In the genomic region with DNA sequence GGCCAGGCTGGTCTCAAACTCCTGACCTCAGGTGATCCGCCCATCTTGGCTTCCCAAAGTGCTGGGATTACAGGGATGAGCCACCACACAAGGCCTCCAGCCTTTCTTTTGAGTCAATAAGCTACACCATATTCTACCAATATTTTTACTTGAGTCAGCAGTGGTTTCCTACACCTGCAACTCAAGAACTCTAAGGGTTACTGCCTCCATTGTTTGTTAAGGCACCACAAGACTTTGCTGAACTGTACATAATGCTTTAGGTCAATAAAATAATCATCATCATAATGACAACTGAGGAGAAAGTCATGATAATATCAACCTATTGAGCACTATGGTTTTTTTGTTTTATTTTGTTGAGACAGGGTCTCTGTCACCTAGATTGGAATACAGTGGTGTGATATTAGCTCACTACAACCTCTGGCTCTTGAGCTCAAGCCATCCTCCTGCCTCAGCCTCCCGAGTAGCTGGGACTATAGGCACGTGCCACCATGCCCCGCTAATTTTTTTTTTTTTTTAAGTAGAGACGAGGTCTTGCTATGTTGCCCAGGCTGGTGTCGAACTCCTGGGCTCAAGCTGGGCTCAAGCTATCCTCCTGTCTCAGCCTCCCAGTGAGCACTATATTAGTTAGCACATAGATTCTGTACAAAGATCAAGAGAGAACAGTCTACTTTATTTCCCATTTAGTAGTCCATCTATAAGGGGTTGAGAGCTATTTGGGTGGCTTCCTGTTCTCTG, we compare ENCODE assay signal across 1 cellular context.
TF ChIP-seq lines count a peak whose summit lies in the region.

No MANE protein-coding gene starts in this region.

TF ChIP-seq in K562, 482 proteins besides CTCF, POLR2A, EP300 and RAD21 (continued from another document):
- TF ChIP-seq, protein P1, sequence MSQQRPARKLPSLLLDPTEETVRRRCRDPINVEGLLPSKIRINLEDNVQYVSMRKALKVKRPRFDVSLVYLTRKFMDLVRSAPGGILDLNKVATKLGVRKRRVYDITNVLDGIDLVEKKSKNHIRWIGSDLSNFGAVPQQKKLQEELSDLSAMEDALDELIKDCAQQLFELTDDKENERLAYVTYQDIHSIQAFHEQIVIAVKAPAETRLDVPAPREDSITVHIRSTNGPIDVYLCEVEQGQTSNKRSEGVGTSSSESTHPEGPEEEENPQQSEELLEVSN (IDR thresholded peaks at IDR 0.05; ENCODE audit: borderline replicate concordance in 1 of 2, extremely low read depth in 1 of 2, insufficient read depth in 1 of 2, insufficient read length in 1 of 2, low read depth in 1 of 2, low read length in 1 of 2, poor library complexity in 1 of 2, severe bottlenecking in 1 of 2), result peak in 1 of 2 experiments; percentile 14
- TF ChIP-seq HDAC8 (tag; IDR thresholded peaks at IDR 0.05) (no peak), ARNT (IDR thresholded peaks at IDR 0.05) (0 out of 4 replicates have a peak, but pooled peaks of 1 of the 2 experiments have one; percentile 50), SMARCA5 (IDR thresholded peaks at IDR 0.05) (no peak; the same call in 1 of the 2 replicates), RFX1 (IDR thresholded peaks at IDR 0.05) (no peak; the same call in 1 of the 2 replicates), BCOR (IDR thresholded peaks at IDR 0.05) (peak; percentile 58), DMBX1 (CRISPR knock-in tag; IDR thresholded peaks at IDR 0.05; ENCODE audit: borderline replicate concordance) (0 out of 2 replicates have a peak, but pooled peaks have one; percentile 10), ETV6 (IDR thresholded peaks at IDR 0.05; ENCODE audit: borderline replicate concordance in 1 of 2, low read depth in 2 of 2, low read length in 1 of 2) (no peak), ETV6 (CRISPR knock-in tag; IDR thresholded peaks at IDR 0.05; ENCODE audit: borderline replicate concordance) (no peak), PHF21A (IDR thresholded peaks at IDR 0.05; ENCODE audit: borderline replicate concordance, low read depth) (no peak), CBFA2T3 (IDR thresholded peaks at IDR 0.05) (no peak), ZNF133 (CRISPR knock-in tag; IDR thresholded peaks at IDR 0.05) (no peak), ZNF121 (CRISPR knock-in tag; conservative IDR thresholded peaks at IDR 0.05) (peak; percentile 77), ZNF197 (CRISPR knock-in tag; IDR thresholded peaks at IDR 0.05; ENCODE audit: low read depth) (no peak), CXXC5 (CRISPR knock-in tag; IDR thresholded peaks at IDR 0.05) (no peak), GABPB1 (CRISPR knock-in tag; IDR thresholded peaks at IDR 0.05) (peak; percentile 27; the same call in 1 of the 2 replicates), KDM4B (IDR thresholded peaks at IDR 0.05; ENCODE audit: borderline replicate concordance in 2 of 2, low read depth in 1 of 2) (no peak)
- TF ChIP-seq, protein P2, sequence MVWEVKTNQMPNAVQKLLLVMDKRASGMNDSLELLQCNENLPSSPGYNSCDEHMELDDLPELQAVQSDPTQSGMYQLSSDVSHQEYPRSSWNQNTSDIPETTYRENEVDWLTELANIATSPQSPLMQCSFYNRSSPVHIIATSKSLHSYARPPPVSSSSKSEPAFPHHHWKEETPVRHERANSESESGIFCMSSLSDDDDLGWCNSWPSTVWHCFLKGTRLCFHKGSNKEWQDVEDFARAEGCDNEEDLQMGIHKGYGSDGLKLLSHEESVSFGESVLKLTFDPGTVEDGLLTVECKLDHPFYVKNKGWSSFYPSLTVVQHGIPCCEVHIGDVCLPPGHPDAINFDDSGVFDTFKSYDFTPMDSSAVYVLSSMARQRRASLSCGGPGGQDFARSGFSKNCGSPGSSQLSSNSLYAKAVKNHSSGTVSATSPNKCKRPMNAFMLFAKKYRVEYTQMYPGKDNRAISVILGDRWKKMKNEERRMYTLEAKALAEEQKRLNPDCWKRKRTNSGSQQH (CRISPR knock-in tag; IDR thresholded peaks at IDR 0.05), result no peak
- TF ChIP-seq, protein P3, sequence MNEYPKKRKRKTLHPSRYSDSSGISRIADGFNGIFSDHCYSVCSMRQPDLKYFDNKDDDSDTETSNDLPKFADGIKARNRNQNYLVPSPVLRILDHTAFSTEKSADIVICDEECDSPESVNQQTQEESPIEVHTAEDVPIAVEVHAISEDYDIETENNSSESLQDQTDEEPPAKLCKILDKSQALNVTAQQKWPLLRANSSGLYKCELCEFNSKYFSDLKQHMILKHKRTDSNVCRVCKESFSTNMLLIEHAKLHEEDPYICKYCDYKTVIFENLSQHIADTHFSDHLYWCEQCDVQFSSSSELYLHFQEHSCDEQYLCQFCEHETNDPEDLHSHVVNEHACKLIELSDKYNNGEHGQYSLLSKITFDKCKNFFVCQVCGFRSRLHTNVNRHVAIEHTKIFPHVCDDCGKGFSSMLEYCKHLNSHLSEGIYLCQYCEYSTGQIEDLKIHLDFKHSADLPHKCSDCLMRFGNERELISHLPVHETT (CRISPR knock-in tag; conservative IDR thresholded peaks at IDR 0.05 in 1 of 2, IDR thresholded peaks at IDR 0.05 in 1 of 2), result peak in 1 of 2 experiments; percentile 44; a peak in 1 of 4 replicates
- TF ChIP-seq, protein P4, sequence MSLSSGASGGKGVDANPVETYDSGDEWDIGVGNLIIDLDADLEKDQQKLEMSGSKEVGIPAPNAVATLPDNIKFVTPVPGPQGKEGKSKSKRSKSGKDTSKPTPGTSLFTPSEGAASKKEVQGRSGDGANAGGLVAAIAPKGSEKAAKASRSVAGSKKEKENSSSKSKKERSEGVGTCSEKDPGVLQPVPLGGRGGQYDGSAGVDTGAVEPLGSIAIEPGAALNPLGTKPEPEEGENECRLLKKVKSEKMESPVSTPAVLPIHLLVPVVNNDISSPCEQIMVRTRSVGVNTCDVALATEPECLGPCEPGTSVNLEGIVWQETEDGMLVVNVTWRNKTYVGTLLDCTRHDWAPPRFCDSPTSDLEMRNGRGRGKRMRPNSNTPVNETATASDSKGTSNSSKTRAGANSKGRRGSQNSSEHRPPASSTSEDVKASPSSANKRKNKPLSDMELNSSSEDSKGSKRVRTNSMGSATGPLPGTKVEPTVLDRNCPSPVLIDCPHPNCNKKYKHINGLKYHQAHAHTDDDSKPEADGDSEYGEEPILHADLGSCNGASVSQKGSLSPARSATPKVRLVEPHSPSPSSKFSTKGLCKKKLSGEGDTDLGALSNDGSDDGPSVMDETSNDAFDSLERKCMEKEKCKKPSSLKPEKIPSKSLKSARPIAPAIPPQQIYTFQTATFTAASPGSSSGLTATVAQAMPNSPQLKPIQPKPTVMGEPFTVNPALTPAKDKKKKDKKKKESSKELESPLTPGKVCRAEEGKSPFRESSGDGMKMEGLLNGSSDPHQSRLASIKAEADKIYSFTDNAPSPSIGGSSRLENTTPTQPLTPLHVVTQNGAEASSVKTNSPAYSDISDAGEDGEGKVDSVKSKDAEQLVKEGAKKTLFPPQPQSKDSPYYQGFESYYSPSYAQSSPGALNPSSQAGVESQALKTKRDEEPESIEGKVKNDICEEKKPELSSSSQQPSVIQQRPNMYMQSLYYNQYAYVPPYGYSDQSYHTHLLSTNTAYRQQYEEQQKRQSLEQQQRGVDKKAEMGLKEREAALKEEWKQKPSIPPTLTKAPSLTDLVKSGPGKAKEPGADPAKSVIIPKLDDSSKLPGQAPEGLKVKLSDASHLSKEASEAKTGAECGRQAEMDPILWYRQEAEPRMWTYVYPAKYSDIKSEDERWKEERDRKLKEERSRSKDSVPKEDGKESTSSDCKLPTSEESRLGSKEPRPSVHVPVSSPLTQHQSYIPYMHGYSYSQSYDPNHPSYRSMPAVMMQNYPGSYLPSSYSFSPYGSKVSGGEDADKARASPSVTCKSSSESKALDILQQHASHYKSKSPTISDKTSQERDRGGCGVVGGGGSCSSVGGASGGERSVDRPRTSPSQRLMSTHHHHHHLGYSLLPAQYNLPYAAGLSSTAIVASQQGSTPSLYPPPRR (CRISPR knock-in tag; IDR thresholded peaks at IDR 0.05; ENCODE audit: borderline replicate concordance), result no peak
- TF ChIP-seq, protein P5, sequence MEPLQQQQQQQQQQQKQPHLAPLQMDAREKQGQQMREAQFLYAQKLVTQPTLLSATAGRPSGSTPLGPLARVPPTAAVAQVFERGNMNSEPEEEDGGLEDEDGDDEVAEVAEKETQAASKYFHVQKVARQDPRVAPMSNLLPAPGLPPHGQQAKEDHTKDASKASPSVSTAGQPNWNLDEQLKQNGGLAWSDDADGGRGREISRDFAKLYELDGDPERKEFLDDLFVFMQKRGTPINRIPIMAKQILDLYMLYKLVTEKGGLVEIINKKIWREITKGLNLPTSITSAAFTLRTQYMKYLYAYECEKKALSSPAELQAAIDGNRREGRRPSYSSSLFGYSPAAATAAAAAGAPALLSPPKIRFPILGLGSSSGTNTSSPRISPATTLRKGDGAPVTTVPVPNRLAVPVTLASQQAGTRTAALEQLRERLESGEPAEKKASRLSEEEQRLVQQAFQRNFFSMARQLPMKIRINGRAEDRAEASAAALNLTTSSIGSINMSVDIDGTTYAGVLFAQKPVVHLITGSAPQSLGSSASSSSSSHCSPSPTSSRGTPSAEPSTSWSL (CRISPR knock-in tag; IDR thresholded peaks at IDR 0.05; ENCODE audit: borderline replicate concordance), result no peak
- TF ChIP-seq, protein P6, sequence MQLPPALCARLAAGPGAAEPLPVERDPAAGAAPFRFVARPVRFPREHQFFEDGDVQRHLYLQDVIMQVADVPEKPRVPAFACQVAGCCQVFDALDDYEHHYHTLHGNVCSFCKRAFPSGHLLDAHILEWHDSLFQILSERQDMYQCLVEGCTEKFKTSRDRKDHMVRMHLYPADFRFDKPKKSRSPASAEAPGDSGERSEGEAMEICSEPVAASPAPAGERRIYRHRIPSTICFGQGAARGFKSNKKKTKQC (CRISPR knock-in tag; IDR thresholded peaks at IDR 0.05), result no peak
